Comparison of ENCODE assay signal across 8 cellular contexts in genomic region chr1:244652699-244653438, GRCh38. TPM values are rescaled to one million over a fixed set of nuclear protein-coding genes. Genes with fewer than 3 reads are reported as not detected.
DNase-seq lines count a peak whose midpoint lies in the region; ATAC-seq and TF ChIP-seq lines count a peak whose summit lies in the region.

DESI2 (plus strand) TSS chr1:244653126; CDS start chr1:244653314, 188 bp downstream.

- intact Hi-C loops in testis (cut with DNase I; ENCODE audit: low total_unique reads) = no loop called here

- DNase-seq in GM12864 (ENCODE audit: low read depth) (peak; percentile 98), NCI-H1092 treated with DMSO at 0.1 percent for 48 hours (lab: John Stamatoyannopoulos, UW) (peak; percentile 100), SKM-1 (lab: John Stamatoyannopoulos, UW; ENCODE audit: unreplicated experiment) (peak; percentile 100), glomerular visceral epithelial cell (ENCODE audit: extremely low spot score) (peak; percentile 100), omental fat pad (ENCODE audit: low spot score) (peak; percentile 96), testis (peak; percentile 100)
- peak; percentile 95 to 99 for DNase-seq in activated naive CD4-positive, alpha-beta T cell treated with anti-CD3 and anti-CD28 coated beads, Interleukin-2, amount 50 U/mL, for 72 hours (ENCODE audit: low spot score in 2 of 2)

- peaks cover 23% of the 10 kb centered on the region for H3K4me1 ChIP-seq in testis

- H3K36me3 ChIP-seq in testis (ENCODE audit: low read depth, missing control alignments) = no peaks in the 10 kb centered on the region

- ATAC-seq in HG02623 (IDR thresholded peaks at IDR 0.05; ENCODE audit: unreplicated experiment) (peak; percentile 96), omental fat pad (ENCODE audit: low FRiP score) (peak; percentile 99)
- ATAC-seq in activated naive CD4-positive, alpha-beta T cell treated with anti-CD3 and anti-CD28 coated beads, Interleukin-2, amount 50 U/mL, for 72 hours = peak; percentile 94 to 95

- peak within 1 kb of the TSS; percentile 94 to 95 for H3K27ac ChIP-seq in testis

- TF ChIP-seq CTCF in GM12864 (IDR thresholded peaks at IDR 0.05; ENCODE audit: low read depth, low read length, missing control alignments) (peak; percentile 51), omental fat pad (IDR thresholded peaks at IDR 0.05) (peak in 1 of 3 donors; percentile 41), testis (IDR thresholded peaks at IDR 0.05) (peak; percentile 53 to 60 (median 54))

- TF ChIP-seq POLR2A in testis (IDR thresholded peaks at IDR 0.05) = peak; percentile 92

- no peaks in the 10 kb centered on the region for H3K27me3 ChIP-seq in testis

- peaks cover 18 to 20% of the 10 kb centered on the region in 2 donors for H3K36me3 Mint-ChIP-seq in activated naive CD4-positive, alpha-beta T cell treated with anti-CD3 and anti-CD28 coated beads, Interleukin-2, amount 50 U/mL, for 72 hours

- peak within 1 kb of the TSS; percentile 84 to 87 for H3K27ac Mint-ChIP-seq in activated naive CD4-positive, alpha-beta T cell treated with anti-CD3 and anti-CD28 coated beads, Interleukin-2, amount 50 U/mL, for 72 hours

- peaks cover 7% of the 10 kb centered on the region in 2 donors for H3K9me3 Mint-ChIP-seq in activated naive CD4-positive, alpha-beta T cell treated with anti-CD3 and anti-CD28 coated beads, Interleukin-2, amount 50 U/mL, for 72 hours

- H3K9me3 ChIP-seq in testis = no peaks in the 10 kb centered on the region

- H3K4me3 ChIP-seq in GM12864 (ENCODE audit: low read depth, low read length) (peak within 1 kb of the TSS; percentile 73), testis (peak within 1 kb of the TSS; percentile 93 to 97)

- 0 to 1% methylated on average over 16 to 62 of the region's 77 CpGs for WGBS in testis, 2 donors

RNA-seq across cellular contexts. Expression of gene DESI2, which starts in this region (rescaled TPM):
- total RNA-seq in activated naive CD4-positive, alpha-beta T cell treated with anti-CD3 and anti-CD28 coated beads, Interleukin-2, amount 50 U/mL, for 72 hours = 10 to 100 TPM; 28.1 to 47.5 TPM
- 10 to 100 TPM; 33.4 to 47.6 (median 35.4) TPM for total RNA-seq in omental fat pad
- total RNA-seq in testis = 10 to 100 TPM; 70.0 to 72.7 TPM
- polyA plus RNA-seq in testis (ENCODE audit: insufficient read depth, low read depth, low replicate concordance) = 114 TPM

Comparison
In these comparisons a context has a peak if more than half of its experiments do, and no peak if none do; other contexts are left out.
1. Peak in every context shown above with its lines: DNase-seq, ATAC-seq, H3K4me3 ChIP-seq and H3K27ac ChIP-seq.